17 cellular contexts compared by ENCODE assay signal in the genomic region with DNA sequence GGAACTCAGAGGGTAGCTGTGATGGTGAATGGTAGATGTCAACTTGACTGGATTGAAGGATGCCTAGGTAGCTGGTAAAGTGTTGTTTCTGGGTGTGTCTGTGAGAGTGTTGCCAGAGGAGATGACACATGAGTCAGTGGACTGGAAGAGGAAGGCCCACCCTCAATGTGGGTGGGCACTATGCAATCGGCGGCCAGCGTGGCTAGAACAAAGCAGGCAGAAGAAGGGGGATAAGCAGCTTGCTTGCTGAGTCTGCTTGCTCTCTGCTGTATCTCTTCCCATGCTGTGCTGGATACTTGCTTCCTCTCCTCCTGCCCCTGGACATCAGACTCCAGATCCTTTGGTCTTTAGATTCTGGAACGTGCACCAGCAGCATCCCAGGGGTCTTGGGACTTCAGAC.
"Had no signal": no experiment of that assay in that cellular context is flagged by ENCODE, and none has a peak within 500 bp of the region (broad histone marks: within the 10 kb centered on the region; RNA-seq: fewer than 3 reads in every experiment).

No MANE protein-coding gene starts in this region.

- H3K9me3 ChIP-seq: esophagus muscularis mucosa, gastrocnemius medialis, heart right ventricle, mucosa of descending colon had no signal

- ATAC-seq: gastrocnemius medialis; heart right ventricle; left lobe of liver; mucosa of descending colon; naive thymus-derived CD8-positive, alpha-beta T cell; right cardiac atrium had no signal

- H3K27ac ChIP-seq: epithelial cell of prostate, esophagus muscularis mucosa, gastrocnemius medialis, heart right ventricle had no signal

- H3K36me3 Mint-ChIP-seq: naive thymus-derived CD8-positive, alpha-beta T cell had no signal

- H3K4me1 Mint-ChIP-seq: naive thymus-derived CD8-positive, alpha-beta T cell had no signal

- FAIRE-seq: endometrium, islet of Langerhans, small intestine had no signal

- DNase-seq: effector memory CD4-positive, alpha-beta T cell; gastrocnemius medialis; heart right ventricle; mammary epithelial cell; mucosa of descending colon; naive thymus-derived CD8-positive, alpha-beta T cell; posterior cingulate gyrus; right cardiac atrium; small intestine; stimulated activated CD4-positive, alpha-beta T cell treated with anti-CD3 and anti-CD28 coated beads, Interleukin-12 subunit alpha, Interleukin-12 subunit beta, amount 100 ng/mL, for 4 hours; stimulated activated naive CD4-positive, alpha-beta T cell treated with Interleukin-2 at 50 U/mL for 16 hours; trophoblast cell had no signal

- H3K36me3 ChIP-seq: esophagus muscularis mucosa, gastrocnemius medialis, heart right ventricle had no signal

- H3K9me3 Mint-ChIP-seq: naive thymus-derived CD8-positive, alpha-beta T cell had no signal

- H3K4me1 ChIP-seq: esophagus muscularis mucosa, gastrocnemius medialis, heart right ventricle had no signal

- H3K4me3 ChIP-seq: esophagus muscularis mucosa, gastrocnemius medialis, heart right ventricle, mucosa of descending colon had no signal

- H3K4me3 Mint-ChIP-seq: naive thymus-derived CD8-positive, alpha-beta T cell had no signal
